ENCODE assay signal across 20 cellular contexts in the genomic region with DNA sequence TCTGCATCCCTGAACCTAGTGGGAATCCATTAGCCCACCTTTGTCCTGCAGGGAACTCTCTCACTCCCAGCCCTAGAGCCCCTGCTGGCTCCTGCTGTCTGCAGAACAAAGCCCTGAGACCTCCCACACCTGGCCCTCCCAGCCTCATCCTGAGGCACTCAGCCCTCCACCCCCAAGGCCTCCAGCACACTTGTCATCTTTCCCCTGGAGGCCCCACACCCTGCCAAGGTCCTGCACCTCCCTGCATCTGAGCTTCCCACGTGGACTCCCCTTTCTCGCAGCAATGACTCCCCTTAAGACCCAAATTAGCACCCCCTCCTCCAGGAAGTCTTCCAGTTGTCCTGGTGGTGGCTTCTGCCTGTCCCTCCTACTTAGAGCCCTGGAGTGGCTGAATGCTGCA. TPM values are rescaled to one million over a fixed set of nuclear protein-coding genes. Genes with fewer than 3 reads are reported as not detected.
DNase-seq lines count a peak whose midpoint lies in the region; ATAC-seq, FAIRE-seq and TF ChIP-seq lines count a peak whose summit lies in the region.
"Had no signal": no experiment of that assay in that cellular context is flagged by ENCODE, and none has a peak within 500 bp of the region (broad histone marks: within the 10 kb centered on the region; RNA-seq: fewer than 3 reads in every experiment).

No MANE protein-coding gene starts in this region.

- TF ChIP-seq RAD21 in HepG2 (CRISPR knock-in tag; IDR thresholded peaks at IDR 0.05) (no peak), H1 (IDR thresholded peaks at IDR 0.05 in 1 of 2, conservative IDR thresholded peaks at IDR 0.05 in 1 of 2; ENCODE audit: low read depth in 2 of 2, low read length in 2 of 2) (no peak)

- H3K79me2 ChIP-seq in HepG2 (ENCODE audit: insufficient read depth, low read length) (no peaks in the 10 kb centered on the region), H1 (ENCODE audit: control insufficient read depth in 1 of 2, insufficient read depth in 2 of 2, low read length in 2 of 2) (no peaks in the 10 kb centered on the region)

- H3K23ac ChIP-seq in H1 (ENCODE audit: insufficient read length) = no peak overlapping the region

- no peaks in the 10 kb centered on the region for H3K36me3 Mint-ChIP-seq in neural crest cell (ENCODE audit: low read depth)
- no peaks in the 10 kb centered on the region for H3K36me3 Mint-ChIP-seq in activated T-helper 1 cell treated with anti-CD3 and anti-CD28 coated beads, Interleukin-12 subunit alpha, Interleukin-12 subunit beta, Interleukin-2, Interleukin-4 antibody, amounts not matched to agents 30 ng/mL and 10 ng/mL and 1 ng/mL, durations not matched to agents 14 hours and 24 hours and 36 hours (ENCODE audit: low read depth)
- H3K36me3 Mint-ChIP-seq: CD14-positive monocyte had no signal

- peak overlapping the region; percentile 52; the same call in 1 of the 2 replicates for H2BK12ac ChIP-seq in H1 (ENCODE audit: low read depth, low read length)

- H3K4me1 ChIP-seq in right lobe of liver (peaks cover 0 to 20% (median 3%) of the 10 kb centered on the region in 4 donors), HepG2 (ENCODE audit: insufficient read depth, low read length) (peaks cover 84% of the 10 kb centered on the region), H1 (replicated peaks in 1 of 4; ENCODE audit: control insufficient read depth in 3 of 4, insufficient read depth in 4 of 4, low read length in 3 of 4) (peaks cover 14 to 62% (median 50%) of the 10 kb centered on the region in 4 experiments), uterus (peaks cover 8 to 14% of the 10 kb centered on the region in 2 donors)

- H4K5ac ChIP-seq in H1 (ENCODE audit: insufficient read length, low read depth, low read length) = no peak overlapping the region

- DNase-seq in right lobe of liver (peak in 2 of 3 donors; percentile 8 to 25), HepG2 (ENCODE audit: low spot score) (no peak), H1 (ENCODE audit: low read depth in 1 of 2, low spot score in 2 of 2) (no peak), neural crest cell (ENCODE audit: low read depth, low spot score) (no peak), uterus (no peak)
- no peak for DNase-seq in activated T-helper 1 cell treated with anti-CD3 and anti-CD28 coated beads, Interleukin-12 subunit alpha, Interleukin-12 subunit beta, Interleukin-2, Interleukin-4 antibody, amounts not matched to agents 30 ng/mL and 10 ng/mL and 1 ng/mL, durations not matched to agents 14 hours and 24 hours and 36 hours (ENCODE audit: low spot score)
- DNase-seq: 8988T, DMS79 treated with DMSO at 0.1 percent for 48 hours, NCI-H1092 treated with DMSO at 0.1 percent for 48 hours, NCI-H146, NCI-H2081 treated with DMSO at 0.1 percent for 48 hours had no signal

- H2BK5ac ChIP-seq in H1 (ENCODE audit: low read depth, low read length) = peak overlapping the region; percentile 90; the same call in 1 of the 2 replicates

- no peaks in the 10 kb centered on the region for H3K27me3 Mint-ChIP-seq in neural crest cell (ENCODE audit: low read depth)
- H3K27me3 Mint-ChIP-seq in activated T-helper 1 cell treated with anti-CD3 and anti-CD28 coated beads, Interleukin-12 subunit alpha, Interleukin-12 subunit beta, Interleukin-2, Interleukin-4 antibody, amounts not matched to agents 30 ng/mL and 10 ng/mL and 1 ng/mL, durations not matched to agents 14 hours and 24 hours and 36 hours (ENCODE audit: insufficient read depth) = peaks cover 3% of the 10 kb centered on the region

- TF ChIP-seq CTCF in right lobe of liver (IDR thresholded peaks at IDR 0.05) = no peak
- no peak for TF ChIP-seq CTCF in HepG2 (CRISPR knock-in tag; IDR thresholded peaks at IDR 0.05)
- no peak for TF ChIP-seq CTCF in H1 (IDR thresholded peaks at IDR 0.05; ENCODE audit: control extremely low read depth in 1 of 3, insufficient read depth in 1 of 3, low read depth in 1 of 3, low read length in 3 of 3)
- no peak for TF ChIP-seq CTCF in neural crest cell (conservative IDR thresholded peaks at IDR 0.05)
- no peak for TF ChIP-seq CTCF in uterus (IDR thresholded peaks at IDR 0.05)

- H3K4me2 ChIP-seq in HepG2 (ENCODE audit: low read depth, low read length) (no peak overlapping the region), H1 (ENCODE audit: insufficient read depth in 1 of 2, low read depth in 2 of 2, low read length in 2 of 2) (peak overlapping the region; percentile 1 to 34; a peak in 2 of 4 replicates)

- H4K20me1 ChIP-seq in HepG2 (ENCODE audit: insufficient read depth, low read length) = no peaks in the 10 kb centered on the region
- H4K20me1 ChIP-seq in H1 (replicated peaks in 1 of 2; ENCODE audit: control insufficient read depth in 1 of 2, insufficient read depth in 2 of 2, low read length in 2 of 2) = no peaks in the 10 kb centered on the region

- H2BK120ac ChIP-seq in H1 (replicated peaks; ENCODE audit: low read depth, low read length) = peak overlapping the region; percentile 30

- no peaks in the 10 kb centered on the region for H3K36me3 ChIP-seq in right lobe of liver
- H3K36me3 ChIP-seq in HepG2 (replicated peaks in 1 of 2; ENCODE audit: control insufficient read depth in 1 of 2, insufficient read depth in 2 of 2, low read length in 2 of 2) = no peaks in the 10 kb centered on the region
- H3K36me3 ChIP-seq in H1 (ENCODE audit: control insufficient read depth in 2 of 4, insufficient read depth in 4 of 4, low read length in 3 of 4) = no peaks in the 10 kb centered on the region
- H3K36me3 ChIP-seq in uterus = no peaks in the 10 kb centered on the region
- H3K36me3 ChIP-seq: Peyer's patch, SJSA1 had no signal

- intact Hi-C loops in right lobe of liver (cut with DNase I) = loop anchor here in 1 of 2 donors (10.0 kb wide), 1 partner anchor 134 kb away; no protein-coding TSS in a partner anchor
- intact Hi-C loops in HepG2 (cut with micrococcal nuclease; ENCODE audit: unreplicated experiment) = no loop called here
- intact Hi-C loops in activated T-helper 1 cell treated with anti-CD3 and anti-CD28 coated beads, Interleukin-12 subunit alpha, Interleukin-12 subunit beta, Interleukin-2, Interleukin-4 antibody, amounts not matched to agents 30 ng/mL and 10 ng/mL and 1 ng/mL, durations not matched to agents 14 hours and 24 hours and 36 hours (cut with micrococcal nuclease) = no loop called here
- intact Hi-C loops in uterus (cut with DNase I; ENCODE audit: low total_unique reads) = no loop called here

- H3K9me3 ChIP-seq in right lobe of liver = no peaks in the 10 kb centered on the region
- H3K9me3 ChIP-seq in HepG2 (ENCODE audit: low read length) = no peaks in the 10 kb centered on the region
- H3K9me3 ChIP-seq in H1 (ENCODE audit: insufficient read depth in 2 of 2, low read depth in 1 of 2, low read length in 1 of 2) = no peaks in the 10 kb centered on the region
- H3K9me3 ChIP-seq in uterus = no peaks in the 10 kb centered on the region
- H3K9me3 ChIP-seq: Peyer's patch, SJSA1 had no signal

- no peak for TF ChIP-seq POLR2A in right lobe of liver (IDR thresholded peaks at IDR 0.05)
- no peak for TF ChIP-seq POLR2A in HepG2 (IDR thresholded peaks at IDR 0.05; ENCODE audit: insufficient read depth in 1 of 2, low read depth in 2 of 2, low read length in 2 of 2)
- TF ChIP-seq POLR2A in H1 (IDR thresholded peaks at IDR 0.05; ENCODE audit: control extremely low read depth in 1 of 2, low read depth in 2 of 2, low read length in 2 of 2) = no peak
- no peak for TF ChIP-seq POLR2A in uterus (IDR thresholded peaks at IDR 0.05)

- no peak overlapping the region for H3K14ac ChIP-seq in H1 (ENCODE audit: insufficient read length)

- CTCF ChIA-PET in HepG2 (lab: Yijun Ruan, JAX; ENCODE audit: low intra/inter-chr PET ratio, low total read pairs) (no interaction called here), H1 (lab: Charles Lee; ENCODE audit: partially characterized antibody) (no interaction called here)

- H3K4me3 ChIP-seq in right lobe of liver = no peak overlapping the region
- no peak overlapping the region for H3K4me3 ChIP-seq in HepG2 (replicated peaks in 1 of 3; ENCODE audit: insufficient read depth in 1 of 3, low read depth in 2 of 3, low read length in 3 of 3)
- H3K4me3 ChIP-seq in H1 (ENCODE audit: extremely low read depth in 1 of 4, insufficient read depth in 2 of 4, low read depth in 3 of 4, low read length in 4 of 4) = no peak overlapping the region
- no peak overlapping the region for H3K4me3 ChIP-seq in uterus
- H3K4me3 ChIP-seq: Peyer's patch, SJSA1 had no signal

- ATAC-seq in right lobe of liver (no peak), HepG2 (no peak), GM18498 (IDR thresholded peaks at IDR 0.05; ENCODE audit: unreplicated experiment) (no peak), GM19463 (IDR thresholded peaks at IDR 0.05; ENCODE audit: unreplicated experiment) (no peak)

- H3K79me1 ChIP-seq in H1 (ENCODE audit: low read depth, low read length) = no peaks in the 10 kb centered on the region; the same call in 1 of the 2 replicates

- H3K27ac Mint-ChIP-seq in neural crest cell (ENCODE audit: unreplicated experiment) = peak overlapping the region; percentile 35
- no peak overlapping the region for H3K27ac Mint-ChIP-seq in activated T-helper 1 cell treated with anti-CD3 and anti-CD28 coated beads, Interleukin-12 subunit alpha, Interleukin-12 subunit beta, Interleukin-2, Interleukin-4 antibody, amounts not matched to agents 30 ng/mL and 10 ng/mL and 1 ng/mL, durations not matched to agents 14 hours and 24 hours and 36 hours

- no peak overlapping the region for H3K4me3 Mint-ChIP-seq in neural crest cell
- H3K4me3 Mint-ChIP-seq in activated T-helper 1 cell treated with anti-CD3 and anti-CD28 coated beads, Interleukin-12 subunit alpha, Interleukin-12 subunit beta, Interleukin-2, Interleukin-4 antibody, amounts not matched to agents 30 ng/mL and 10 ng/mL and 1 ng/mL, durations not matched to agents 14 hours and 24 hours and 36 hours = no peak overlapping the region
- H3K4me3 Mint-ChIP-seq: CD14-positive monocyte had no signal

- peak overlapping the region; percentile 75; the same call in 1 of the 2 replicates for H2AK5ac ChIP-seq in H1 (ENCODE audit: low read depth, low read length)

- peak overlapping the region; percentile 84 for H3K18ac ChIP-seq in H1 (ENCODE audit: extremely low read depth, low read length)

- no peak overlapping the region for H3K9ac ChIP-seq in HepG2 (ENCODE audit: insufficient read depth, low read depth, low read length)
- no peak overlapping the region for H3K9ac ChIP-seq in H1 (replicated peaks in 1 of 4; ENCODE audit: extremely low read depth in 1 of 4, low read depth in 3 of 4, low read length in 3 of 4)

- no peaks in the 10 kb centered on the region for H3K27me3 ChIP-seq in right lobe of liver
- H3K27me3 ChIP-seq in HepG2 (ENCODE audit: control insufficient read depth in 1 of 2, insufficient read depth in 2 of 2, low read length in 2 of 2) = no peaks in the 10 kb centered on the region
- peaks cover 0 to 3% (median 0%) of the 10 kb centered on the region in 4 experiments; a peak in 3 of 7 replicates for H3K27me3 ChIP-seq in H1 (replicated peaks in 1 of 4; ENCODE audit: control insufficient read depth in 3 of 4, extremely low read depth in 1 of 4, insufficient read depth in 3 of 4, low read length in 3 of 4)
- no peaks in the 10 kb centered on the region for H3K27me3 ChIP-seq in uterus
- H3K27me3 ChIP-seq: Peyer's patch, SJSA1 had no signal

- no peaks in the 10 kb centered on the region for H3K23me2 ChIP-seq in H1 (ENCODE audit: low read depth, low read length)

- H3K4me1 Mint-ChIP-seq in neural crest cell = peaks cover 74% of the 10 kb centered on the region
- peaks cover 5% of the 10 kb centered on the region for H3K4me1 Mint-ChIP-seq in activated T-helper 1 cell treated with anti-CD3 and anti-CD28 coated beads, Interleukin-12 subunit alpha, Interleukin-12 subunit beta, Interleukin-2, Interleukin-4 antibody, amounts not matched to agents 30 ng/mL and 10 ng/mL and 1 ng/mL, durations not matched to agents 14 hours and 24 hours and 36 hours (ENCODE audit: low read depth)

- no peak for FAIRE-seq in HepG2 (lab: Jason Lieb, UNC)
- FAIRE-seq in H1 (lab: Jason Lieb, UNC) = no peak

- peak overlapping the region; percentile 86 for H4K91ac ChIP-seq in H1 (replicated peaks; ENCODE audit: insufficient read length, low read length)

- peak overlapping the region; percentile 15; the same call in 1 of the 2 replicates for H4K8ac ChIP-seq in H1 (ENCODE audit: extremely low read depth, insufficient read depth, low read length)

- TF ChIP-seq EP300 in HepG2 (IDR thresholded peaks at IDR 0.05; ENCODE audit: low read depth in 2 of 2, low read length in 2 of 2) = no peak
- no peak for TF ChIP-seq EP300 in HepG2 (CRISPR knock-in tag; IDR thresholded peaks at IDR 0.05; ENCODE audit: borderline replicate concordance)
- TF ChIP-seq EP300 in H1 (IDR thresholded peaks at IDR 0.05; ENCODE audit: borderline replicate concordance in 1 of 2, low read depth in 2 of 2, low read length in 2 of 2) = no peak

- POLR2A ChIA-PET in HepG2 (lab: Yijun Ruan, JAX) (no interaction called here), H1 (lab: Charles Lee; ENCODE audit: partially characterized antibody) (interaction anchor here (1.1 kb wide), 1 partner anchor 203 kb away, joined by 3 read pairs; no protein-coding TSS in a partner anchor)

- peak overlapping the region; percentile 80 for H2BK20ac ChIP-seq in H1 (ENCODE audit: low read length)

- no TSS peak for BruUV-seq in HepG2 (replicated peaks; lab: Mats Ljungman, UMichigan)

- H3K9me3 Mint-ChIP-seq in neural crest cell = no peaks in the 10 kb centered on the region
- H3K9me3 Mint-ChIP-seq in activated T-helper 1 cell treated with anti-CD3 and anti-CD28 coated beads, Interleukin-12 subunit alpha, Interleukin-12 subunit beta, Interleukin-2, Interleukin-4 antibody, amounts not matched to agents 30 ng/mL and 10 ng/mL and 1 ng/mL, durations not matched to agents 14 hours and 24 hours and 36 hours = no peaks in the 10 kb centered on the region

- H2AFZ ChIP-seq in HepG2 (ENCODE audit: low read length) = no peak overlapping the region
- no peak overlapping the region for H2AFZ ChIP-seq in H1 (ENCODE audit: low read length)

- WGBS in right lobe of liver (ENCODE audit: insufficient coverage, low coverage, low lambda C conversion rate, missing lambda C conversion rate) = 94% methylated on average over 2 of the region's 2 CpGs
- WGBS in HepG2 (ENCODE audit: low lambda C conversion rate) = 72% methylated on average over 2 of the region's 2 CpGs
- 35% methylated on average over 2 of the region's 2 CpGs; no CpG with 5 or more reads in 1 of the 2 experiments for WGBS in H1 (ENCODE audit: extremely low coverage in 1 of 2, insufficient coverage in 1 of 2, insufficient read length in 1 of 2, insufficient replicate concordance in 2 of 2, low coverage in 1 of 2, low lambda C conversion rate in 2 of 2, missing lambda C conversion rate in 1 of 2), 2 experiments

- H3K27ac ChIP-seq in right lobe of liver (no peak overlapping the region), HepG2 (ENCODE audit: extremely low read length, insufficient read depth, low read length) (no peak overlapping the region), H1 (ENCODE audit: low read depth, low read length) (no peak overlapping the region), uterus (no peak overlapping the region)
- H3K27ac ChIP-seq: Peyer's patch, SJSA1 had no signal

- in situ Hi-C loops in HepG2 (cut with HindIII; ENCODE audit: extremely low pct_ligation_motif_present, low pct_unique_long_range_greater_than_20kb) = loop anchor here (25.0 kb wide), 1 partner anchor 198 kb away; a partner anchor contains a TSS

- no peak overlapping the region for H3K4ac ChIP-seq in H1 (replicated peaks; ENCODE audit: insufficient read length, low read depth, low read length)

- no peak overlapping the region for H3K56ac ChIP-seq in H1 (replicated peaks; ENCODE audit: insufficient read length, low read depth, low read length)

- H2BK15ac ChIP-seq in H1 (ENCODE audit: low read length) = 0 out of 2 replicates have a peak overlapping the region, but pooled peaks have one; percentile 92

RNA-seq across cellular contexts. Expression of a gene that starts 42.3 kb away (rescaled TPM):
- total RNA-seq in right lobe of liver (10 to 100 TPM in 1 of 6 experiments, 1 to 10 TPM in 3, under 1 TPM in 1, not detected in 1; 0.63 to 22.9 (median 1.1) TPM), HepG2 (2016; rRNA removed; fragmentation: Illumina TruSeq; extraction: Trizol) (0.14 and 0.58 TPM in 2 replicates), neural crest cell (0.11 TPM in 1 of 2 replicates, not detected in the other), uterus (not detected)
- 0.10 and 0.18 TPM in 2 replicates for total RNA-seq in HepG2 (2016; cell fraction: cytosol; rRNA removed; fragmentation: Illumina TruSeq; extraction: Trizol; ENCODE audit: low read depth)
- total RNA-seq in HepG2 (2016; cell fraction: insoluble cytoplasmic fraction; rRNA removed; fragmentation: Illumina TruSeq; extraction: Trizol) = 0.09 and 0.74 TPM in 2 replicates
- total RNA-seq in HepG2 (2016; cell fraction: membrane; rRNA removed; fragmentation: Illumina TruSeq; extraction: Trizol) = 0.17 and 0.31 TPM in 2 replicates
- 0.47 and 1.4 TPM in 2 replicates for total RNA-seq in HepG2 (2016; cell fraction: nucleus; rRNA removed; fragmentation: Illumina TruSeq; extraction: Trizol)
- polyA plus RNA-seq in HepG2 (2011; rRNA removed) (0.13 and 0.26 TPM in 2 replicates), H1 (2011; rRNA removed) (0.03 TPM in 1 of 2 replicates, not detected in the other)
- 0.11 TPM in 1 of 2 replicates, not detected in the other for polyA plus RNA-seq in HepG2 (2011; cell fraction: cytosol; rRNA removed)
- polyA plus RNA-seq in HepG2 (2011; cell fraction: nucleus; rRNA removed) = 0.31 and 1.3 TPM in 2 replicates
- polyA plus RNA-seq in HepG2 (2012) = 0.04 TPM in 1 of 2 replicates, not detected in the other
- polyA plus RNA-seq in HepG2 (2016; cell fraction: cytosol; fragmentation: Illumina TruSeq; extraction: Trizol; ENCODE audit: low read depth) = 0.09 and 0.12 TPM in 2 replicates
- polyA plus RNA-seq in HepG2 (2016; cell fraction: insoluble cytoplasmic fraction; fragmentation: Illumina TruSeq; extraction: Trizol; ENCODE audit: low read depth) = 0.21 and 0.39 TPM in 2 replicates
- 0.22 TPM in 2 replicates for polyA plus RNA-seq in HepG2 (2016; cell fraction: membrane; fragmentation: Illumina TruSeq; extraction: Trizol; ENCODE audit: low read depth)
- 1.7 and 3.1 TPM in 2 replicates for polyA plus RNA-seq in HepG2 (2016; cell fraction: nucleus; fragmentation: Illumina TruSeq; extraction: Trizol; ENCODE audit: insufficient read depth, low read depth)
- 0.16 TPM in 1 of 2 replicates, not detected in the other for polyA minus RNA-seq in HepG2 (2011; rRNA and poly(A)+ RNA removed; ENCODE audit: low replicate concordance)
- not detected in 2 replicates for polyA minus RNA-seq in HepG2 (2011; cell fraction: cytosol; rRNA and poly(A)+ RNA removed)
- 0.12 and 0.39 TPM in 2 replicates for polyA minus RNA-seq in HepG2 (2011; cell fraction: nucleus; rRNA and poly(A)+ RNA removed)
- not detected in 2 replicates for total RNA-seq in H1 (2021; fragmentation: NEBNext Ultra II Directional; extraction: Animal tissue kit (Norgen Biotek cat#: 25700))
- not detected for polyA plus RNA-seq in H1 (2011; cell fraction: cytosol; rRNA removed)
- not detected for polyA plus RNA-seq in H1 (2011; cell fraction: nucleus; rRNA removed)
- polyA plus RNA-seq in H1 (2012, experiment 1 of 2) = not detected in 4 replicates
- polyA plus RNA-seq in H1 (2012, experiment 2 of 2) = not detected
- not detected for polyA plus RNA-seq in H1 (2013, experiment 1 of 2)
- polyA plus RNA-seq in H1 (2013, experiment 2 of 2) = not detected
- not detected in 2 replicates for polyA minus RNA-seq in H1 (2011; rRNA and poly(A)+ RNA removed)
- not detected for polyA minus RNA-seq in H1 (2011; cell fraction: cytosol; rRNA and poly(A)+ RNA removed)
- polyA minus RNA-seq in H1 (2011; cell fraction: nucleus; rRNA and poly(A)+ RNA removed) = not detected
- total RNA-seq in activated T-helper 1 cell treated with anti-CD3 and anti-CD28 coated beads, Interleukin-12 subunit alpha, Interleukin-12 subunit beta, Interleukin-2, Interleukin-4 antibody, amounts not matched to agents 30 ng/mL and 10 ng/mL and 1 ng/mL, durations not matched to agents 14 hours and 24 hours and 36 hours = not detected in 2 replicates
- total RNA-seq: G401, HT1080, NCI-H460, Peyer's patch had no signal
- polyA plus RNA-seq: AG04450, CD14-positive monocyte had no signal

Comparison
In these comparisons a context has a peak if more than half of its experiments do, and no peak if none do; other contexts are left out.
1. DNase-seq: peak in right lobe of liver (2 of 3); none in HepG2 (single experiment), H1 (0 of 2), neural crest cell (single experiment), activated T-helper 1 cell treated with anti-CD3 and anti-CD28 coated beads, Interleukin-12 subunit alpha, Interleukin-12 subunit beta, Interleukin-2, Interleukin-4 antibody, amounts not matched to agents 30 ng/mL and 10 ng/mL and 1 ng/mL, durations not matched to agents 14 hours and 24 hours and 36 hours (single experiment) and uterus (0 of 2).